ENCODE assay signal across 8 cellular contexts in genomic region chr20:1392693-1393506, GRCh38. TPM values are rescaled to one million over a fixed set of nuclear protein-coding genes. Genes with fewer than 3 reads are reported as not detected.
DNase-seq lines count a peak whose midpoint lies in the region; ATAC-seq and TF ChIP-seq lines count a peak whose summit lies in the region.

FKBP1A (minus strand) TSS chr20:1393054; CDS start chr20:1392998, 56 bp downstream.

- ATAC-seq in GM19397 (IDR thresholded peaks at IDR 0.05; ENCODE audit: unreplicated experiment) (peak; percentile 96), HG03565 (IDR thresholded peaks at IDR 0.05; ENCODE audit: unreplicated experiment) (peak; percentile 81)

- under 1% methylated on average over 79 of the region's 79 CpGs for WGBS in liver

- DNase-seq in C1 segment of cervical spinal cord (lab: John Stamatoyannopoulos, UW) (peak; percentile 21 to 90 (median 78)), NCI-H748 treated with DMSO at 0.1 percent for 48 hours (lab: John Stamatoyannopoulos, UW) (peak; percentile 91), dermis blood vessel endothelial cell (peak; percentile 93)
- DNase-seq in activated CD4-positive, alpha-beta T cell treated with anti-CD3 and anti-CD28 coated beads, Interleukin-2, amount 50 U/mL, for 24 hours (ENCODE audit: low read depth in 1 of 2, low spot score in 1 of 2), result peak; percentile 82 to 83
- DNase-seq in stimulated activated CD4-positive, alpha-beta T cell treated with anti-CD3 and anti-CD28 coated beads, Interleukin-4, amount 100 ng/mL, for 24 hours, result peak; percentile 89

- H3K36me3 ChIP-seq in liver (ENCODE audit: control insufficient read depth in 4 of 4, insufficient read depth in 3 of 4, low read depth in 1 of 4, low read length in 3 of 4), result no peaks in the 10 kb centered on the region

- peak within 1 kb of the TSS; percentile 66 to 91 for H3K9ac ChIP-seq in liver (ENCODE audit: low read depth in 1 of 2, low read length in 2 of 2)

- H3K4me3 ChIP-seq in liver (ENCODE audit: low read depth in 1 of 3, low read length in 3 of 3), result peak within 1 kb of the TSS; percentile 89 to 97 (median 91)

- H3K27ac ChIP-seq in liver (ENCODE audit: low read depth in 1 of 2, low read length in 2 of 2), result peak within 1 kb of the TSS; percentile 81 to 83

- peaks cover 3 to 46% (median 26%) of the 10 kb centered on the region in 4 donors for H3K4me1 ChIP-seq in liver (ENCODE audit: control insufficient read depth in 4 of 4, insufficient read depth in 4 of 4, low read length in 3 of 4)

- H3K9me3 ChIP-seq in liver (ENCODE audit: control insufficient read depth in 4 of 4, low read length in 3 of 4), result no peaks in the 10 kb centered on the region

- TF ChIP-seq RAD21 in liver (IDR thresholded peaks at IDR 0.05), result peak; percentile 36 to 60

- TF ChIP-seq CTCF in liver (IDR thresholded peaks at IDR 0.05; ENCODE audit: low read depth, low read length, missing input control), result peak; percentile 17

- no peaks in the 10 kb centered on the region for H3K27me3 ChIP-seq in liver (ENCODE audit: control insufficient read depth in 4 of 4, insufficient read depth in 4 of 4, low read length in 3 of 4)

TF ChIP-seq in liver, 16 proteins besides CTCF, POLR2A, EP300 and RAD21:
- TF ChIP-seq FOXA2 (IDR thresholded peaks at IDR 0.05) (no peak), RXRA (IDR thresholded peaks at IDR 0.05) (peak; percentile 10 to 13), NR2F2 (IDR thresholded peaks at IDR 0.05) (peak; percentile 79), FOXA1 (IDR thresholded peaks at IDR 0.05) (no peak), HNF4A (conservative IDR thresholded peaks at IDR 0.05) (peak in 1 of 2 donors; percentile 3), ATF3 (IDR thresholded peaks at IDR 0.05) (no peak), HNF4G (IDR thresholded peaks at IDR 0.05) (no peak), SP1 (IDR thresholded peaks at IDR 0.05) (peak; percentile 71), YY1 (IDR thresholded peaks at IDR 0.05) (no peak), REST (IDR thresholded peaks at IDR 0.05) (peak; percentile 59), GABPA (IDR thresholded peaks at IDR 0.05 in 1 of 2, conservative IDR thresholded peaks at IDR 0.05 in 1 of 2) (peak; percentile 87 to 95), JUND (IDR thresholded peaks at IDR 0.05) (no peak), EGR1 (IDR thresholded peaks at IDR 0.05; ENCODE audit: low read depth in 2 of 2) (peak; percentile 92 to 97), TAF1 (conservative IDR thresholded peaks at IDR 0.05) (peak; percentile 16), ZBTB33 (IDR thresholded peaks at IDR 0.05) (no peak)
- TF ChIP-seq, protein P1, sequence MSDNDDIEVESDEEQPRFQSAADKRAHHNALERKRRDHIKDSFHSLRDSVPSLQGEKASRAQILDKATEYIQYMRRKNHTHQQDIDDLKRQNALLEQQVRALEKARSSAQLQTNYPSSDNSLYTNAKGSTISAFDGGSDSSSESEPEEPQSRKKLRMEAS (IDR thresholded peaks at IDR 0.05), result peak; percentile 84
TF ChIP-seq in liver: peak in this region for 9.

RNA-seq across cellular contexts. Expression of gene FKBP1A, which starts in this region (rescaled TPM):
- 269 and 390 TPM in 2 replicates for total RNA-seq in dermis blood vessel endothelial cell
- 10 to 100 TPM; 49.3 to 50.0 TPM for total RNA-seq in liver
- 100 to 1,000 TPM; 104 to 114 TPM for polyA plus RNA-seq in liver

Comparison
In these comparisons a context has a peak if more than half of its experiments do, and no peak if none do; other contexts are left out.
1. Peak in every context shown above with its lines: DNase-seq, ATAC-seq, H3K4me3 ChIP-seq and H3K27ac ChIP-seq.